8 cellular contexts compared by ENCODE assay signal in genomic region chr3:12484198-12484982, GRCh38. TPM values are rescaled to one million over a fixed set of nuclear protein-coding genes. Genes with fewer than 3 reads are reported as not detected.
A peak's percentile ranks its signal among the peaks of the same experiment; 100 is the strongest.
DNase-seq lines count a peak whose midpoint lies in the region; ATAC-seq and TF ChIP-seq lines count a peak whose summit lies in the region.

Gene TSEN2 (plus strand): TSS chr3:12484480. CDS start chr3:12489801, 5,321 bp downstream.

- ATAC-seq in gastroesophageal sphincter, result peak; percentile 97

- H3K27me3 ChIP-seq in gastroesophageal sphincter (no peaks in the 10 kb centered on the region), neutrophil (no peaks in the 10 kb centered on the region)

- no peak for TF ChIP-seq EP300 in gastroesophageal sphincter (IDR thresholded peaks at IDR 0.05)

- TF ChIP-seq CTCF in HFFc6 (IDR thresholded peaks at IDR 0.05) (peak; percentile 28; the same call in 1 of the 2 replicates), gastroesophageal sphincter (IDR thresholded peaks at IDR 0.05) (peak in 1 of 4 experiments; percentile 56), neutrophil (IDR thresholded peaks at IDR 0.05) (peak; percentile 42), subcutaneous adipose tissue (IDR thresholded peaks at IDR 0.05; ENCODE audit: low read depth) (no peak)

- H3K9me3 Mint-ChIP-seq in HFFc6, result no peaks in the 10 kb centered on the region

- H3K4me1 ChIP-seq in gastroesophageal sphincter, result peaks cover 6 to 39% (median 13%) of the 10 kb centered on the region in 3 donors
- H3K4me1 ChIP-seq in neutrophil (ENCODE audit: control insufficient read depth in 1 of 2, insufficient read depth in 1 of 2, low read depth in 1 of 2, low read length in 1 of 2), result peaks cover 45 to 52% of the 10 kb centered on the region in 2 experiments

- peaks cover 35% of the 10 kb centered on the region for H3K4me1 Mint-ChIP-seq in HFFc6 (ENCODE audit: low read depth)

- H3K4me3 ChIP-seq in GM08714 (ENCODE audit: low read length), result peak within 1 kb of the TSS; percentile 79
- H3K4me3 ChIP-seq in gastroesophageal sphincter, result peak within 1 kb of the TSS; percentile 42 to 80
- peak within 1 kb of the TSS; percentile 87 to 97 for H3K4me3 ChIP-seq in neutrophil (ENCODE audit: low read depth in 1 of 2, low read length in 1 of 2)

- H3K9me3 ChIP-seq in gastroesophageal sphincter (no peaks in the 10 kb centered on the region), neutrophil (no peaks in the 10 kb centered on the region)

- H3K4me3 Mint-ChIP-seq in HFFc6, result peak within 1 kb of the TSS; percentile 95

- DNase-seq in HFFc6, result peak; percentile 92
- peak; percentile 97 for DNase-seq in NAMALWA (ENCODE audit: low spot score)
- peak; percentile 93 for DNase-seq in SK-MEL-5 (ENCODE audit: low read depth, low spot score)
- DNase-seq in activated naive CD4-positive, alpha-beta T cell treated with Interleukin-2 at 50 U/mL for 16 hours, result peak; percentile 94

- WGBS in gastroesophageal sphincter (ENCODE audit: low coverage in 1 of 2), 2 donors, result 0% methylated on average over 1 to 8 of the region's 69 CpGs

- H3K27ac ChIP-seq in gastroesophageal sphincter (peak within 1 kb of the TSS; percentile 1 to 84 (median 76)), neutrophil (peak within 1 kb of the TSS; percentile 65)

- H3K27ac Mint-ChIP-seq in HFFc6, result peak within 1 kb of the TSS; percentile 80

- peaks cover 7% of the 10 kb centered on the region; the same call in 1 of the 2 replicates for H3K27me3 Mint-ChIP-seq in HFFc6 (ENCODE audit: insufficient read depth)

- H3K36me3 Mint-ChIP-seq in HFFc6 (ENCODE audit: low read depth), result peaks cover 8% of the 10 kb centered on the region; the same call in 1 of the 2 replicates

- peak; percentile 54 to 55 for TF ChIP-seq POLR2A in gastroesophageal sphincter (IDR thresholded peaks at IDR 0.05)

- peaks cover 0 to 10% of the 10 kb centered on the region in 2 donors for H3K36me3 ChIP-seq in gastroesophageal sphincter
- no peaks in the 10 kb centered on the region for H3K36me3 ChIP-seq in neutrophil

- in situ Hi-C loops in SK-MEL-5 (cut with HindIII; ENCODE audit: low pct_unique_long_range_greater_than_20kb, low sequenced_read_pairs), result no loop called here

RNA-seq across cellular contexts. Expression of gene TSEN2, which starts in this region (rescaled TPM):
- total RNA-seq in HFFc6 (2021; fragmentation: NEBNext Ultra II Directional; extraction: Animal tissue kit (Norgen Biotek cat#: 25700)), result 10 to 100 TPM in 4 of 6 experiments, 1 to 10 TPM in 2; 9.3 to 15.5 (median 10.9) TPM
- 25.6 and 28.6 TPM in 2 replicates for total RNA-seq in SK-MEL-5 (2014; rRNA removed; shearing (Covaris generic))
- polyA plus RNA-seq in SK-MEL-5 (2015; cell fraction: cytosol; rRNA removed), result 16.2 and 18.5 TPM in 2 replicates
- polyA plus RNA-seq in SK-MEL-5 (2015; cell fraction: nucleus; rRNA removed), result 86.2 and 98.2 TPM in 2 replicates
- total RNA-seq in gastroesophageal sphincter (10 to 100 TPM; 16.1 to 26.7 (median 21.4) TPM), subcutaneous adipose tissue (10 to 100 TPM; 11.4 to 26.0 (median 15.1) TPM)

Comparison
In these comparisons a context has a peak if more than half of its experiments do, and no peak if none do; other contexts are left out.
1. Peak in every context shown above with its lines: DNase-seq, ATAC-seq, H3K4me3 ChIP-seq and H3K27ac ChIP-seq.